In genomic region chr2:152513681-152514080, GRCh38 we compare ENCODE assay signal across 10 cellular contexts.
DNase-seq lines count a peak whose midpoint lies in the region; TF ChIP-seq lines count a peak whose summit lies in the region.
"Had no signal": no experiment of that assay in that cellular context is flagged by ENCODE, and none has a peak within 500 bp of the region (broad histone marks: within the 10 kb centered on the region; RNA-seq: fewer than 3 reads in every experiment).

No MANE protein-coding gene starts in this region.

- DNase-seq in Daoy (ENCODE audit: low read depth), result peak; percentile 81
- peak; percentile 59 for DNase-seq in NCI-H1105 (lab: John Stamatoyannopoulos, UW)
- DNase-seq in astrocyte of the spinal cord (ENCODE audit: low read depth, low spot score), result peak; percentile 65
- DNase-seq in kidney tubule cell (ENCODE audit: low spot score), result peak; percentile 86
- no peak for DNase-seq in T-helper 9 cell
- no peak for DNase-seq in COR-L47 (lab: John Stamatoyannopoulos, UW)
- DNase-seq in stimulated activated CD4-positive, alpha-beta T cell treated with anti-CD3 and anti-CD28 coated beads, Interleukin-4, amount 100 ng/mL, for 4 hours, result no peak
- DNase-seq in NCI-H748 (lab: John Stamatoyannopoulos, UW; ENCODE audit: unreplicated experiment), result no peak
- DNase-seq: erythroblast, NCI-H1417 had no signal

- no peak overlapping the region for H3K4me3 ChIP-seq in astrocyte of the spinal cord (ENCODE audit: low read depth, low read length)

- TF ChIP-seq CTCF in astrocyte of the spinal cord (IDR thresholded peaks at IDR 0.05; ENCODE audit: low read depth, low read length), result no peak

- in situ Hi-C loops in astrocyte of the spinal cord (cut with HindIII; ENCODE audit: low sequenced_read_pairs), result no loop called here

Comparison
In these comparisons a context has a peak if more than half of its experiments do, and no peak if none do; other contexts are left out.
1. DNase-seq: peak in Daoy (single experiment), NCI-H1105 (single experiment), astrocyte of the spinal cord (single experiment) and kidney tubule cell (single experiment); none in T-helper 9 cell (single experiment), COR-L47 (single experiment), stimulated activated CD4-positive, alpha-beta T cell treated with anti-CD3 and anti-CD28 coated beads, Interleukin-4, amount 100 ng/mL, for 4 hours (0 of 2) and NCI-H748 (single experiment).